Comparison of ENCODE assay signal across 34 cellular contexts in the genomic region with DNA sequence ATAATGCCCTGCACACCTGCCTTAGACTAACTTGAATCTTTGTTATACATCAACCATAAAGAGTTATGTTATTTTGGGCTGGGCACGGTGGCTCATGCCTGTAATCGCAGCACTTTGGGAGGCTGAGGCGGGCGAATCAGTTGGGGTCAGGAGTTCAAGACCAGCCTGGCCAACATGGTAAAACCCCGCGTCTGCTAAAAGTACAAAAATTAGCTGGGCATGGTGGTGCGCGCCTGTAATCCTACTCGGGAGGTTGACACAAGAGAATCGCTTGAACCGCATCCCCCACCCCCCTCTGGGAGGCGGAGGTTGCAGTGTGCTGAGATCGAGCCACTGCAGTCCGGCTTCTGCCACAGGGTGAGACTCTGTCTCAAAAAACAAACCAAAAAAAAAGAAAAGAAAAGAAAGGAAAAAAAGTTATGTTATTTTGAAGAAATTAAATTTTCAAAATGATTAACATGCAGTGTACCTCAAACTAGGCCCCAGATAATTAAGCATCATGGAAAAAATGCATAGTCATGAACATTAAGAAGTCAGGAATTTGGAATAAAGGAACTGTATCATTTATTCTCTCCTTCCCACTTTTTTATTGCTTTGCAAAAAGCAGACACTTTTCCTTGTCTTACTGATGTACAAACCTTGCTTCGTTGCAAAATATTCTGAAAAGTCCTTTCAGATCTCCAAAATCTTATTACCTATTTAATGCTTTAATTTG.
"Had no signal": no experiment of that assay in that cellular context is flagged by ENCODE, and none has a peak within 500 bp of the region (broad histone marks: within the 10 kb centered on the region; RNA-seq: fewer than 3 reads in every experiment).

No MANE protein-coding gene starts in this region.

- H3K4me1 ChIP-seq: SJSA1 had no signal

- H3K36me3 ChIP-seq: brain microvascular endothelial cell had no signal

- ATAC-seq: activated T-helper 17 cell treated with anti-CD3 and anti-CD28 coated beads, Interleukin-2, amount 50 U/mL, for 72 hours; Panc1; SK-N-SH treated with all-trans-retinoic acid at 6 μM for 48 hours; T-cell had no signal

- H3K4me3 ChIP-seq: MG63, SJSA1 had no signal

- H3K27ac Mint-ChIP-seq: activated B cell treated with CpG ODN at 0.5 μM for 24 hours; activated CD4-positive, alpha-beta memory T cell treated with anti-CD3 and anti-CD28 coated beads for 36 hours; activated naive CD8-positive, alpha-beta T cell treated with anti-CD3 and anti-CD28 coated beads for 36 hours; activated T-helper 17 cell treated with anti-CD3 and anti-CD28 coated beads, Interleukin-2, amount 50 U/mL, for 72 hours; T-cell had no signal

- DNase-seq: activated B cell treated with CpG ODN at 0.5 μM for 24 hours; activated CD4-positive, alpha-beta memory T cell treated with anti-CD3 and anti-CD28 coated beads for 36 hours; activated CD4-positive, alpha-beta T cell treated with anti-CD3 and anti-CD28 coated beads for 4 hours; activated CD4-positive, alpha-beta T cell treated with anti-CD3 and anti-CD28 coated beads, Interleukin-2, amount 50 U/mL, for 1 hour; activated CD4-positive, CD25-positive, alpha-beta regulatory T cell treated with anti-CD3 and anti-CD28 coated beads, Interleukin-2, amount 50 U/mL, for 72 hours; activated CD8-positive, alpha-beta memory T cell treated with anti-CD3 and anti-CD28 coated beads, Interleukin-2, amount 50 U/mL, for 4 hours; activated effector memory CD4-positive, alpha-beta T cell treated with anti-CD3 and anti-CD28 coated beads, Interleukin-2, amount 50 U/mL, for 16 hours; activated naive CD4-positive, alpha-beta T cell; activated naive CD4-positive, alpha-beta T cell treated with anti-CD3 and anti-CD28 coated beads, Interleukin-2, amount 50 U/mL, for 16 hours; activated naive CD8-positive, alpha-beta T cell treated with anti-CD3 and anti-CD28 coated beads for 36 hours; activated T-cell treated with anti-CD3 and anti-CD28 coated beads, Interleukin-2, amount 50 U/mL, for 48 hours; amniotic stem cell; aorta; brain microvascular endothelial cell; central memory CD4-positive, alpha-beta T cell; MG63; NCI-H1048; NCI-H1105 treated with DMSO at 0.1 percent for 48 hours; NCI-H1436; NCI-H1694 treated with DMSO at 0.1 percent for 48 hours; NCI-H2029; NCI-H510A; NCI-H526; NCI-H748 treated with DMSO at 0.1 percent for 48 hours; NK-92 treated with Interleukin-12 subunit alpha and Interleukin-12 subunit beta, amount 100 ng/mL, for 24 hours; SHP77 treated with DMSO at 0.1 percent for 48 hours; T-cell; T-helper 2 cell; T-helper 9 cell had no signal

- H3K9me3 Mint-ChIP-seq: activated B cell treated with CpG ODN at 0.5 μM for 24 hours; activated CD4-positive, alpha-beta memory T cell treated with anti-CD3 and anti-CD28 coated beads for 36 hours; activated naive CD8-positive, alpha-beta T cell treated with anti-CD3 and anti-CD28 coated beads for 36 hours; activated T-helper 17 cell treated with anti-CD3 and anti-CD28 coated beads, Interleukin-2, amount 50 U/mL, for 72 hours; T-cell had no signal

- H3K4me3 Mint-ChIP-seq: activated B cell treated with CpG ODN at 0.5 μM for 24 hours; activated CD4-positive, alpha-beta memory T cell treated with anti-CD3 and anti-CD28 coated beads for 36 hours; activated naive CD8-positive, alpha-beta T cell treated with anti-CD3 and anti-CD28 coated beads for 36 hours; activated T-helper 17 cell treated with anti-CD3 and anti-CD28 coated beads, Interleukin-2, amount 50 U/mL, for 72 hours; T-cell had no signal

- H3K27me3 Mint-ChIP-seq: activated B cell treated with CpG ODN at 0.5 μM for 24 hours; activated CD4-positive, alpha-beta memory T cell treated with anti-CD3 and anti-CD28 coated beads for 36 hours; activated naive CD8-positive, alpha-beta T cell treated with anti-CD3 and anti-CD28 coated beads for 36 hours; activated T-helper 17 cell treated with anti-CD3 and anti-CD28 coated beads, Interleukin-2, amount 50 U/mL, for 72 hours; T-cell had no signal

- H3K9me3 ChIP-seq: MG63, SJSA1 had no signal

- H3K27me3 ChIP-seq: brain microvascular endothelial cell, MG63, SJSA1 had no signal

- H3K27ac ChIP-seq: brain microvascular endothelial cell, SJSA1, VCaP had no signal
